Comparison of ENCODE assay signal across 9 cellular contexts in the genomic region with DNA sequence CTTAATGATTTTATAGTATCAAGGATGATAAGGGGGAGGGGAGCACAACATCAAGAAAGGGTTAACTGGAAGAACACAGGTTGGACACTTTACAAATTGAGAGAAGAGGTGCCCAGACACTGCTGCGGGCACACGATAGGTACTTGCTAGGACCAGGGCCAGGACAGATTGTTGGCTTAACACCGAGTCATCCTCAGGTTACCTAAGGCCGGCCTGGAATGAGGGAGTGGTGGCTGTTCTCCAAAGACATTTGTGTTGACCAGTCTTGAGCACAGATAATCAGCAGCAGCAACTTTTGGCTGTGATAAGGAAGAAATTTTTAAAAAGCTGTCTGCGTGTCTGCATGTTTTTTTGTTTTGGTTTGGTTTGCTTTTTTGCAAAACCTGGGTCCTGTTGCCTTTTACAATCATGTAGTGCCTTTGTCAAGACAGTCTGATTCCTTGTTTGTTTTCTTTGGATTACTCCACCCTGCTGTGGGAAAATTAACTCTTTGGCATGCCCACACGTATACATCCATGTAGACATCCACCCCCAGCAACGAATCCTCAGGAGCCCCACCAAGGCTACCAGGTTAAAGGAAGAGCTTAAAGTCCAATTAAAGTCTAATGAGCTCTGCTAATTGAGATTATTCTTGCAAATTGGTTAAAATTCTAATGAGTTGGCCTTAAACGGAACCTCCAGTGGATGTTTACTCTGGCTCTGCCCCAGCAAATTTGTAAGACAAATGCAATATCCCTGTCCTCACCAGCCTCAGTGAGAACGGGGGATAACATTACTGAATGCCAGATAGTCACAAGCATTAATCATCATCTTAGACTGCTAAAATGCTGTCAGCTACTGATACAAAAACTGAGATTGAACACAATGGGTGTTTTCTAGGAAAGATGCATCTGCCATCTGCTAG.
A peak's percentile ranks its signal among the peaks of the same experiment; 100 is the strongest.
DNase-seq lines count a peak whose midpoint lies in the region; ATAC-seq, FAIRE-seq and TF ChIP-seq lines count a peak whose summit lies in the region.
"Had no signal": no experiment of that assay in that cellular context is flagged by ENCODE, and none has a peak within 500 bp of the region (broad histone marks: within the 10 kb centered on the region; RNA-seq: fewer than 3 reads in every experiment).

No MANE protein-coding gene starts in this region.

- H2AFZ ChIP-seq in MM.1S (ENCODE audit: low read length), result no peak overlapping the region

- no peak overlapping the region for H3K27ac ChIP-seq in MM.1S (ENCODE audit: low read length)

- no peak for TF ChIP-seq CTCF in MM.1S (IDR thresholded peaks at IDR 0.05; ENCODE audit: low read length)

- no peaks in the 10 kb centered on the region for H3K9me3 ChIP-seq in MM.1S (replicated peaks; ENCODE audit: insufficient read depth, low read length)

- H3K9ac ChIP-seq in MM.1S (ENCODE audit: low read length), result no peak overlapping the region

- no peaks in the 10 kb centered on the region for H3K36me3 ChIP-seq in MM.1S (replicated peaks; ENCODE audit: insufficient read depth, low read length)

- H3K4me1 ChIP-seq in MM.1S (ENCODE audit: low read length), result no peaks in the 10 kb centered on the region

- H3K79me2 ChIP-seq in MM.1S (ENCODE audit: low read length), result no peaks in the 10 kb centered on the region

- DNase-seq in A172 (ENCODE audit: low spot score) (peak; percentile 60), HTR-8/SVneo (ENCODE audit: insufficient read length, low spot score) (peak; percentile 43), amniotic epithelial cell (ENCODE audit: low read depth) (peak; percentile 41), kidney glomerular epithelial cell (lab: John Stamatoyannopoulos, UW) (peak; percentile 63), MM.1S (no peak), inferior parietal cortex (ENCODE audit: extremely low spot score) (no peak)
- DNase-seq: CD4-positive, alpha-beta memory T cell had no signal

- H4K20me1 ChIP-seq in MM.1S (ENCODE audit: insufficient read depth, low read length), result no peaks in the 10 kb centered on the region

- no peaks in the 10 kb centered on the region for H3F3A ChIP-seq in MM.1S (ENCODE audit: insufficient read depth, low read length)

- H3K4me2 ChIP-seq in MM.1S (ENCODE audit: low read depth, low read length), result no peak overlapping the region

- no peaks in the 10 kb centered on the region for H3K9me2 ChIP-seq in MM.1S (replicated peaks; ENCODE audit: insufficient read depth, low read length)

- ATAC-seq in GM21360 (IDR thresholded peaks at IDR 0.05; ENCODE audit: unreplicated experiment), result no peak
- ATAC-seq in HG02642 (IDR thresholded peaks at IDR 0.05; ENCODE audit: poor library complexity, unreplicated experiment), result no peak

- no peak overlapping the region for H3K4me3 ChIP-seq in MM.1S (ENCODE audit: low read length)

- FAIRE-seq in HTR-8/SVneo (lab: Jason Lieb, UNC), result peak; percentile 73

- H3K27me3 ChIP-seq in MM.1S (replicated peaks; ENCODE audit: insufficient read depth, low read length), result no peaks in the 10 kb centered on the region

Comparison
In these comparisons a context has a peak if more than half of its experiments do, and no peak if none do; other contexts are left out.
1. DNase-seq: peak in A172 (single experiment), HTR-8/SVneo (single experiment), amniotic epithelial cell (single experiment) and kidney glomerular epithelial cell (single experiment); none in MM.1S (single experiment) and inferior parietal cortex (single experiment).